20 cellular contexts compared by ENCODE assay signal in genomic region chr18:49070552-49070951, GRCh38.
DNase-seq lines count a peak whose midpoint lies in the region; ATAC-seq and TF ChIP-seq lines count a peak whose summit lies in the region.
"Had no signal": no experiment of that assay in that cellular context is flagged by ENCODE, and none has a peak within 500 bp of the region (broad histone marks: within the 10 kb centered on the region; RNA-seq: fewer than 3 reads in every experiment).

No MANE protein-coding gene starts in this region.

- H3K4me1 ChIP-seq in cardiac muscle cell (ENCODE audit: low read depth) (peaks cover 35% of the 10 kb centered on the region), Loucy (ENCODE audit: insufficient read depth, low read length, poor library complexity, severe bottlenecking) (peaks cover 47% of the 10 kb centered on the region)

- H3K4me3 Mint-ChIP-seq in progenitor cell of endocrine pancreas (ENCODE audit: low read depth), result no peak overlapping the region
- H3K4me3 Mint-ChIP-seq: CD8-positive, alpha-beta T cell; HFFc6 had no signal

- no peak overlapping the region for H3K4me3 ChIP-seq in cardiac muscle cell
- H3K4me3 ChIP-seq in Loucy (ENCODE audit: low read length, poor library complexity, severe bottlenecking), result no peak overlapping the region
- H3K4me3 ChIP-seq: BLaER1, GM12878 had no signal

- H2AFZ ChIP-seq in Loucy (ENCODE audit: low read length), result no peak overlapping the region

- ATAC-seq in left ventricle myocardium superior, result no peak
- peak; percentile 35 for ATAC-seq in left lobe of liver
- no peak for ATAC-seq in HG03469 (IDR thresholded peaks at IDR 0.05; ENCODE audit: unreplicated experiment)
- ATAC-seq: CD8-positive, alpha-beta T cell; GM12878; HCT116 had no signal

- H3K4me2 ChIP-seq in Loucy (ENCODE audit: low read depth, low read length, poor library complexity, severe bottlenecking), result peak overlapping the region; percentile 46

- peaks cover 34% of the 10 kb centered on the region for H3K4me1 Mint-ChIP-seq in progenitor cell of endocrine pancreas (ENCODE audit: low read depth)

- H4K20me1 ChIP-seq in Loucy (ENCODE audit: insufficient read depth, low read length, poor library complexity, severe bottlenecking), result no peaks in the 10 kb centered on the region
- H4K20me1 ChIP-seq: BLaER1 had no signal

- H3K27me3 Mint-ChIP-seq in progenitor cell of endocrine pancreas, result no peaks in the 10 kb centered on the region

- TF ChIP-seq CTCF in cardiac muscle cell (IDR thresholded peaks at IDR 0.05; ENCODE audit: low read depth, low read length), result no peak
- no peak for TF ChIP-seq CTCF in Loucy (conservative IDR thresholded peaks at IDR 0.05; ENCODE audit: low read length)
- TF ChIP-seq CTCF in progenitor cell of endocrine pancreas (IDR thresholded peaks at IDR 0.05; ENCODE audit: unreplicated experiment), result no peak

- H3K27me3 ChIP-seq in cardiac muscle cell (no peaks in the 10 kb centered on the region), Loucy (ENCODE audit: insufficient read depth, low read length, poor library complexity, severe bottlenecking) (no peaks in the 10 kb centered on the region)
- H3K27me3 ChIP-seq: BLaER1 had no signal

- no peaks in the 10 kb centered on the region for H3K79me2 ChIP-seq in Loucy (ENCODE audit: insufficient read depth, low read length)

- H3K27ac Mint-ChIP-seq in progenitor cell of endocrine pancreas, result peak overlapping the region; percentile 80
- H3K27ac Mint-ChIP-seq: CD8-positive, alpha-beta T cell; HFFc6 had no signal

- no peak for DNase-seq in cardiac muscle cell (ENCODE audit: low read depth in 1 of 2, low spot score in 1 of 2)
- DNase-seq in left ventricle myocardium superior, result no peak
- DNase-seq in left lobe of liver (ENCODE audit: low spot score), result no peak
- DNase-seq in progenitor cell of endocrine pancreas (ENCODE audit: low spot score, unreplicated experiment), result no peak
- DNase-seq in HPDE6-E6E7 (ENCODE audit: extremely low spot score), result no peak
- no peak for DNase-seq in effector CD4-positive, alpha-beta T cell
- DNase-seq: CD8-positive, alpha-beta T cell; DMS 273 treated with DMSO at 0.1 percent for 48 hours; DMS53; DND-41; EL; GOT3; H7; HFFc6 had no signal

- H3K9ac ChIP-seq in Loucy (ENCODE audit: low read depth, low read length, poor library complexity, severe bottlenecking), result peak overlapping the region; percentile 7
- H3K9ac ChIP-seq: BLaER1 had no signal

- H3K9me3 ChIP-seq in cardiac muscle cell (ENCODE audit: low read depth) (no peaks in the 10 kb centered on the region), Loucy (ENCODE audit: insufficient read depth, low read depth, low read length) (no peaks in the 10 kb centered on the region)
- H3K9me3 ChIP-seq: BLaER1 had no signal

- intact Hi-C loops in left ventricle myocardium superior (cut with micrococcal nuclease), result no loop called here

- no peaks in the 10 kb centered on the region for H3K9me2 ChIP-seq in Loucy (replicated peaks; ENCODE audit: low read depth, low read length)

- no peaks in the 10 kb centered on the region for H3K9me3 Mint-ChIP-seq in progenitor cell of endocrine pancreas (ENCODE audit: low read depth)
- H3K9me3 Mint-ChIP-seq: CD8-positive, alpha-beta T cell; HFFc6 had no signal

- H3K36me3 Mint-ChIP-seq in progenitor cell of endocrine pancreas (ENCODE audit: insufficient read depth), result no peaks in the 10 kb centered on the region

- H3K36me3 ChIP-seq in cardiac muscle cell (no peaks in the 10 kb centered on the region), Loucy (ENCODE audit: insufficient read depth, low read length) (no peaks in the 10 kb centered on the region)

- H3K27ac ChIP-seq in cardiac muscle cell, result peak overlapping the region; percentile 25
- H3K27ac ChIP-seq: 22Rv1, BLaER1 had no signal

- 0 out of 2 replicates have a peak, but pooled peaks cover 9% of the 10 kb centered on the region for H3F3A ChIP-seq in Loucy (ENCODE audit: low read depth)
